Comparison of ENCODE assay signal across 8 cellular contexts in genomic region chr12:93376436-93377251, GRCh38. TPM values are rescaled to one million over a fixed set of nuclear protein-coding genes. Genes with fewer than 3 reads are reported as not detected.
DNase-seq lines count a peak whose midpoint lies in the region; ATAC-seq, FAIRE-seq and TF ChIP-seq lines count a peak whose summit lies in the region.

No MANE protein-coding gene starts in this region.

- H3K4me1 Mint-ChIP-seq in endodermal cell: peaks cover 43% of the 10 kb centered on the region

- intact Hi-C loops in posterior vena cava (cut with DNase I): loop anchor here in 1 of 2 donors (10.0 kb wide), 1 partner anchor 202 kb away; no protein-coding TSS in a partner anchor

- H3K9me3 Mint-ChIP-seq in endodermal cell: no peaks in the 10 kb centered on the region

- H2AFZ ChIP-seq in OCI-LY3 (ENCODE audit: low read depth, low read length): no peak overlapping the region

- peak overlapping the region; percentile 99 for H3K4me3 Mint-ChIP-seq in endodermal cell

- peaks cover 4% of the 10 kb centered on the region; the same call in 1 of the 2 replicates for H3K27me3 ChIP-seq in OCI-LY3 (ENCODE audit: low read depth, low read length)
- H3K27me3 ChIP-seq in endodermal cell (ENCODE audit: control insufficient read depth, insufficient read depth, low read length, poor library complexity, severe bottlenecking): no peaks in the 10 kb centered on the region
- no peaks in the 10 kb centered on the region for H3K27me3 ChIP-seq in mononuclear cell (ENCODE audit: insufficient read depth, low read length)

- FAIRE-seq in GM12892 (lab: Jason Lieb, UNC): peak; percentile 5

- H3K27me3 Mint-ChIP-seq in endodermal cell (ENCODE audit: insufficient read depth): no peaks in the 10 kb centered on the region

- H3K27ac ChIP-seq in OCI-LY3 (ENCODE audit: low read length) (no peak overlapping the region), endodermal cell (ENCODE audit: low read depth, low read length) (peak overlapping the region; percentile 65)

- peak overlapping the region; percentile 80; the same call in 1 of the 2 replicates for H3K4me3 ChIP-seq in OCI-LY3 (ENCODE audit: low read length)
- peak overlapping the region; percentile 94 for H3K4me3 ChIP-seq in endodermal cell (ENCODE audit: low read length)
- peak overlapping the region; percentile 66 for H3K4me3 ChIP-seq in mononuclear cell (ENCODE audit: low read length)

- peak overlapping the region; percentile 74 for H3K4me2 ChIP-seq in OCI-LY3 (ENCODE audit: low read length)

- H3K36me3 ChIP-seq in OCI-LY3 (replicated peaks; ENCODE audit: low read depth, low read length) (peaks cover 4% of the 10 kb centered on the region), endodermal cell (ENCODE audit: control insufficient read depth, insufficient read depth, low read length) (peaks cover 33% of the 10 kb centered on the region)

- H3K9me3 ChIP-seq in OCI-LY3 (ENCODE audit: insufficient read depth, low read length) (no peaks in the 10 kb centered on the region), endodermal cell (ENCODE audit: control insufficient read depth, low read length) (no peaks in the 10 kb centered on the region), mononuclear cell (ENCODE audit: low read depth, low read length) (no peaks in the 10 kb centered on the region)

- H3K9ac ChIP-seq in OCI-LY3 (ENCODE audit: low read length) (no peak overlapping the region), endodermal cell (ENCODE audit: extremely low read depth, low read length, poor library complexity, severe bottlenecking) (peak overlapping the region; percentile 79)

- H4K20me1 ChIP-seq in OCI-LY3 (ENCODE audit: insufficient read depth, low read length): peaks cover 20% of the 10 kb centered on the region

- peaks cover 34% of the 10 kb centered on the region for H3K79me2 ChIP-seq in OCI-LY3 (ENCODE audit: low read length)

- H3K36me3 Mint-ChIP-seq in endodermal cell (ENCODE audit: low read depth): peaks cover 32% of the 10 kb centered on the region

- no peak for ATAC-seq in HG02884 (IDR thresholded peaks at IDR 0.05; ENCODE audit: unreplicated experiment)

- TF ChIP-seq POLR2A in GM12892 (IDR thresholded peaks at IDR 0.05; ENCODE audit: low read depth, low read length): no peak

- H3K4me1 ChIP-seq in OCI-LY3 (ENCODE audit: low read length) (peaks cover 37% of the 10 kb centered on the region), endodermal cell (ENCODE audit: control insufficient read depth, insufficient read depth, low read length) (peaks cover 6% of the 10 kb centered on the region), mononuclear cell (ENCODE audit: insufficient read depth, low read length) (peaks cover 43% of the 10 kb centered on the region)

- peak overlapping the region; percentile 93 for H3K27ac Mint-ChIP-seq in endodermal cell

- DNase-seq in GM12892 (ENCODE audit: insufficient read length) (no peak), endodermal cell (peak; percentile 88), GOT3 (lab: John Stamatoyannopoulos, UW) (no peak), posterior vena cava (ENCODE audit: low spot score) (no peak), hepatic stellate cell (ENCODE audit: low spot score) (no peak)

- WGBS in endodermal cell (ENCODE audit: insufficient coverage in 1 of 2, insufficient read length in 1 of 2), 2 experiments: 58 to 77% methylated on average over 7 to 10 of the region's 10 CpGs

- no peak for TF ChIP-seq CTCF in OCI-LY3 (IDR thresholded peaks at IDR 0.05; ENCODE audit: low read depth, low read length)
- TF ChIP-seq CTCF in endodermal cell (conservative IDR thresholded peaks at IDR 0.05): no peak

RNA-seq across cellular contexts. Expression of gene NUDT4, which starts 1.1 kb away (rescaled TPM):
- polyA plus RNA-seq in GM12892 (2012; ENCODE audit: missing spikeins): 84.4 TPM
- total RNA-seq in endodermal cell: 100 to 1,000 TPM; 334 to 453 TPM
- 125 TPM for polyA plus RNA-seq in endodermal cell (2013, experiment 1 of 2)
- 149 TPM for polyA plus RNA-seq in endodermal cell (2013, experiment 2 of 2)
- total RNA-seq in mononuclear cell: 87.6 TPM
- 100 to 1,000 TPM in 1 of 2 donors, 10 to 100 TPM in 1; 76.5 to 133 TPM for total RNA-seq in posterior vena cava
